Comparison of ENCODE assay signal across 19 cellular contexts in genomic region chr1:37704966-37705365, GRCh38. TPM values are rescaled to one million over a fixed set of nuclear protein-coding genes. Genes with fewer than 3 reads are reported as not detected.
"Had no signal": no experiment of that assay in that cellular context is flagged by ENCODE, and none has a peak within 500 bp of the region (broad histone marks: within the 10 kb centered on the region; RNA-seq: fewer than 3 reads in every experiment).

No MANE protein-coding gene starts in this region.

- H3K27me3 ChIP-seq: dorsolateral prefrontal cortex, right atrium auricular region, tibial artery, vagina had no signal

- H3K4me1 ChIP-seq: right atrium auricular region, tibial artery, vagina had no signal

- H3K27ac ChIP-seq: dorsolateral prefrontal cortex, right atrium auricular region, tibial artery, vagina had no signal

- H3K27ac Mint-ChIP-seq: activated naive CD4-positive, alpha-beta T cell treated with anti-CD3 and anti-CD28 coated beads, Interleukin-2, amount 10 ng/mL, durations not matched to agents 7 days and 5 days; activated T-helper 2 cell treated with anti-CD3 and anti-CD28 coated beads, Interferon-gamma antibody, Interleukin-2, Interleukin-4, amounts not matched to agents 10 μg/mL and 5 μg/mL and 100 μg/mL, durations not matched to agents 14 hours and 24 hours and 36 hours; endodermal cell; progenitor cell of endocrine pancreas had no signal

- H3K36me3 ChIP-seq: right atrium auricular region, vagina had no signal

- H3K4me1 Mint-ChIP-seq: activated naive CD4-positive, alpha-beta T cell treated with anti-CD3 and anti-CD28 coated beads, Interleukin-2, amount 10 ng/mL, durations not matched to agents 7 days and 5 days; endodermal cell; nephron progenitor cell had no signal

- H3K9me3 Mint-ChIP-seq: activated naive CD4-positive, alpha-beta T cell treated with anti-CD3 and anti-CD28 coated beads, Interleukin-2, amount 10 ng/mL, durations not matched to agents 7 days and 5 days; activated T-helper 2 cell treated with anti-CD3 and anti-CD28 coated beads, Interferon-gamma antibody, Interleukin-2, Interleukin-4, amounts not matched to agents 10 μg/mL and 5 μg/mL and 100 μg/mL, durations not matched to agents 14 hours and 24 hours and 36 hours; endodermal cell; nephron progenitor cell had no signal

- H3K4me3 Mint-ChIP-seq: activated naive CD4-positive, alpha-beta T cell treated with anti-CD3 and anti-CD28 coated beads, Interleukin-2, amount 10 ng/mL, durations not matched to agents 7 days and 5 days; endodermal cell; nephron progenitor cell had no signal

- ATAC-seq: activated CD4-positive, CD25-positive, alpha-beta regulatory T cell treated with anti-CD3 and anti-CD28 coated beads, Interleukin-2, amount 50 U/mL, for 24 hours had no signal

- H3K27me3 Mint-ChIP-seq: activated naive CD4-positive, alpha-beta T cell treated with anti-CD3 and anti-CD28 coated beads, Interleukin-2, amount 10 ng/mL, durations not matched to agents 7 days and 5 days; progenitor cell of endocrine pancreas had no signal

- H3K4me3 ChIP-seq: dorsolateral prefrontal cortex, right atrium auricular region, tibial artery, vagina had no signal

- H3K9me3 ChIP-seq: right atrium auricular region, tibial artery, vagina had no signal

- DNase-seq: activated CD4-positive, alpha-beta T cell treated with anti-CD3 and anti-CD28 coated beads, Interleukin-2, amount 50 U/mL, for 1 hour; activated naive CD4-positive, alpha-beta T cell treated with anti-CD3 and anti-CD28 coated beads, Interleukin-2, amount 10 ng/mL, durations not matched to agents 7 days and 5 days; activated T-cell treated with anti-CD3 and anti-CD28 coated beads for 4 hours; dorsolateral prefrontal cortex; endodermal cell; mesendoderm; nephron progenitor cell; occipital lobe; stimulated activated CD4-positive, alpha-beta T cell treated with anti-CD3 and anti-CD28 coated beads, Interleukin-4, amount 100 ng/mL, for 1 hour; stimulated activated naive CD4-positive, alpha-beta T cell; T-helper 9 cell; tibial artery had no signal

RNA-seq across cellular contexts. Expression of gene EPHA10, which starts 60.0 kb away (rescaled TPM):
- total RNA-seq: skeletal muscle tissue, subcutaneous adipose tissue had no signal
